Comparison of ENCODE assay signal across 18 cellular contexts in the genomic region with DNA sequence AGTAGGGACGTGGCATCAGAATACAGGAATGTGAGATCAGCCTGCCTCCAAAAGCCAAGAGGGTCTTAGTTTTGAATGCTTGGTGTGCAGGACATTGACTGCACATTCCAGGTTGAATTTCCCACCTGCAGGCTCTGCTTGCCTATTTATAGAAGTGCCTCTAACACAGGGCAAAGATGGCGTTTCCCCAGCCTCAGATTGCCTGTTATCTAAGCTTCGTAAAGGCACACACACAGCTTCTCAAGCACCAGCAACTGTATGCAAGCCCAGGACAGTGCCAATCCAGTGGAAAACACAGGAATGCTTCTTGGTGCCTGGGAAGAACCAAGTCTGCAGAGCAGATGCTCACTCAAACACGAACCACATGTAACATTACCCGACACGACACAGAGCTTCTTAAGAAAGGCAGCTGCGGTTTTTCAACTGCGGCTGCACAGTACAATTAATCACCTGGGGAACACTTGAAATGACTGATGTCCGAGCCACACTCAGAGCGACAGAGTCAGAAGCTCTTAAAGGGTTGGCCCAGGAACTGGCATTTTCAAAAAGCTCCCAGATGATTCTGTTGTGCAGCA.
DNase-seq lines count a peak whose midpoint lies in the region; ATAC-seq and TF ChIP-seq lines count a peak whose summit lies in the region.
"Had no signal": no experiment of that assay in that cellular context is flagged by ENCODE, and none has a peak within 500 bp of the region (broad histone marks: within the 10 kb centered on the region; RNA-seq: fewer than 3 reads in every experiment).

No MANE protein-coding gene starts in this region.

- no peak overlapping the region for H3K9ac ChIP-seq in PC-3 (ENCODE audit: low read length)

- TF ChIP-seq CTCF in foreskin fibroblast (IDR thresholded peaks at IDR 0.05; ENCODE audit: low read depth, low read length): no peak
- TF ChIP-seq CTCF in CD4-positive, alpha-beta T cell (IDR thresholded peaks at IDR 0.05): no peak
- TF ChIP-seq CTCF in PC-3 (conservative IDR thresholded peaks at IDR 0.05; ENCODE audit: low read depth, low read length): no peak

- H4K20me1 ChIP-seq in PC-3 (ENCODE audit: low read length): no peaks in the 10 kb centered on the region

- ATAC-seq in CD4-positive, alpha-beta T cell (ENCODE audit: poor library complexity): no peak
- ATAC-seq in PC-3: no peak
- ATAC-seq: natural killer cell, right lobe of liver had no signal

- H3K9me3 Mint-ChIP-seq in CD4-positive, alpha-beta T cell: no peaks in the 10 kb centered on the region
- H3K9me3 Mint-ChIP-seq in activated CD4-positive, alpha-beta T cell treated with anti-CD3 and anti-CD28 coated beads, Interleukin-2, amount 10 ng/mL, durations not matched to agents 7 days and 5 days: no peaks in the 10 kb centered on the region
- H3K9me3 Mint-ChIP-seq in activated naive CD8-positive, alpha-beta T cell treated with anti-CD3 and anti-CD28 coated beads for 36 hours: no peaks in the 10 kb centered on the region
- H3K9me3 Mint-ChIP-seq: activated T-helper 2 cell treated with anti-CD3 and anti-CD28 coated beads, Interferon-gamma antibody, Interleukin-2, Interleukin-4, amounts not matched to agents 10 μg/mL and 5 μg/mL and 100 μg/mL, durations not matched to agents 14 hours and 24 hours and 36 hours; dendritic cell treated with granulocyte-macrophage colony-stimulating factor and Interleukin-4, amounts not matched to agents 40 ng/mL and 50 ng/mL, for 4 days; natural killer cell had no signal

- no peak overlapping the region for H3K27ac Mint-ChIP-seq in CD4-positive, alpha-beta T cell
- no peak overlapping the region for H3K27ac Mint-ChIP-seq in activated CD4-positive, alpha-beta T cell treated with anti-CD3 and anti-CD28 coated beads, Interleukin-2, amount 10 ng/mL, durations not matched to agents 7 days and 5 days
- no peak overlapping the region for H3K27ac Mint-ChIP-seq in activated naive CD8-positive, alpha-beta T cell treated with anti-CD3 and anti-CD28 coated beads for 36 hours
- H3K27ac Mint-ChIP-seq: activated T-helper 2 cell treated with anti-CD3 and anti-CD28 coated beads, Interferon-gamma antibody, Interleukin-2, Interleukin-4, amounts not matched to agents 10 μg/mL and 5 μg/mL and 100 μg/mL, durations not matched to agents 14 hours and 24 hours and 36 hours; dendritic cell treated with granulocyte-macrophage colony-stimulating factor and Interleukin-4, amounts not matched to agents 40 ng/mL and 50 ng/mL, for 4 days; natural killer cell had no signal

- no peak overlapping the region for H3K4me3 Mint-ChIP-seq in CD4-positive, alpha-beta T cell
- H3K4me3 Mint-ChIP-seq in activated CD4-positive, alpha-beta T cell treated with anti-CD3 and anti-CD28 coated beads, Interleukin-2, amount 10 ng/mL, durations not matched to agents 7 days and 5 days: no peak overlapping the region
- H3K4me3 Mint-ChIP-seq in activated naive CD8-positive, alpha-beta T cell treated with anti-CD3 and anti-CD28 coated beads for 36 hours: no peak overlapping the region
- H3K4me3 Mint-ChIP-seq: dendritic cell treated with granulocyte-macrophage colony-stimulating factor and Interleukin-4, amounts not matched to agents 40 ng/mL and 50 ng/mL, for 4 days; natural killer cell had no signal

- H3K4me1 Mint-ChIP-seq in CD4-positive, alpha-beta T cell (ENCODE audit: low read depth): no peaks in the 10 kb centered on the region
- no peaks in the 10 kb centered on the region for H3K4me1 Mint-ChIP-seq in activated CD4-positive, alpha-beta T cell treated with anti-CD3 and anti-CD28 coated beads, Interleukin-2, amount 10 ng/mL, durations not matched to agents 7 days and 5 days
- no peaks in the 10 kb centered on the region for H3K4me1 Mint-ChIP-seq in activated naive CD8-positive, alpha-beta T cell treated with anti-CD3 and anti-CD28 coated beads for 36 hours
- H3K4me1 Mint-ChIP-seq: natural killer cell had no signal

- no peak overlapping the region for H3K4me2 ChIP-seq in PC-3 (ENCODE audit: low read length)

- H3K27me3 ChIP-seq in CD4-positive, alpha-beta T cell (ENCODE audit: control insufficient read depth, insufficient read depth, low read length): no peaks in the 10 kb centered on the region
- H3K27me3 ChIP-seq in PC-3 (ENCODE audit: low read length): peaks cover 42% of the 10 kb centered on the region
- H3K27me3 ChIP-seq: right lobe of liver, SJCRH30 had no signal

- no peak overlapping the region for H3K27ac ChIP-seq in CD4-positive, alpha-beta T cell (ENCODE audit: low read depth, low read length)
- no peak overlapping the region for H3K27ac ChIP-seq in PC-3 (ENCODE audit: low read length)
- H3K27ac ChIP-seq: esophagus squamous epithelium, right lobe of liver, SJCRH30, transverse colon had no signal

- POLR2A ChIA-PET in CD4-positive, alpha-beta T cell (lab: Charles Lee): no interaction called here
- POLR2A ChIA-PET in activated CD4-positive, alpha-beta T cell treated with anti-CD3 and anti-CD28 coated beads, Interleukin-2, amount 10 ng/mL, durations not matched to agents 7 days and 5 days (lab: Charles Lee): no interaction called here
- POLR2A ChIA-PET in PC-3 (lab: Charles Lee; ENCODE audit: unreplicated experiment): no interaction called here

- H3K79me2 ChIP-seq in PC-3 (ENCODE audit: low read length): no peaks in the 10 kb centered on the region

- CTCF ChIA-PET in CD4-positive, alpha-beta T cell (lab: Charles Lee): no interaction called here
- CTCF ChIA-PET in activated CD4-positive, alpha-beta T cell treated with anti-CD3 and anti-CD28 coated beads, Interleukin-2, amount 10 ng/mL, durations not matched to agents 7 days and 5 days (lab: Charles Lee): interaction anchor here (1.7 kb wide), 1 partner anchor 8 kb away, joined by 6 read pairs; no protein-coding TSS in a partner anchor
- CTCF ChIA-PET in PC-3 (lab: Charles Lee): no interaction called here

- no peaks in the 10 kb centered on the region for H3K36me3 ChIP-seq in PC-3 (ENCODE audit: low read depth, low read length)
- H3K36me3 ChIP-seq: esophagus squamous epithelium, right lobe of liver, SJCRH30, transverse colon had no signal

- no peak overlapping the region for H2AFZ ChIP-seq in PC-3 (ENCODE audit: low read length)

- intact Hi-C loops in CD4-positive, alpha-beta T cell (cut with DNase I, micrococcal nuclease): no loop called here
- intact Hi-C loops in PC-3 (cut with micrococcal nuclease): no loop called here

- DNase-seq in NCI-H2107 treated with DMSO at 0.1 percent for 48 hours (lab: John Stamatoyannopoulos, UW; ENCODE audit: unreplicated experiment) (peak; percentile 33), NCI-H2107 (lab: John Stamatoyannopoulos, UW) (no peak), NCI-H524 (lab: John Stamatoyannopoulos, UW) (peak; percentile 93 to 98), foreskin fibroblast (peak; percentile 30 to 50), PC-3 (no peak)
- DNase-seq in CD4-positive, alpha-beta T cell: no peak
- DNase-seq in activated CD4-positive, alpha-beta T cell treated with anti-CD3 and anti-CD28 coated beads, Interleukin-2, amount 10 ng/mL, durations not matched to agents 7 days and 5 days: no peak
- DNase-seq in activated naive CD8-positive, alpha-beta T cell treated with anti-CD3 and anti-CD28 coated beads for 36 hours: no peak
- DNase-seq: esophagus squamous epithelium; H7; natural killer cell; NCI-H1694 treated with DMSO at 0.1 percent for 48 hours; right lobe of liver; stimulated activated CD4-positive, alpha-beta T cell treated with anti-CD3 and anti-CD28 coated beads, Interleukin-4, amount 100 ng/mL, for 4 hours; transverse colon had no signal

- no peaks in the 10 kb centered on the region for H3K9me2 ChIP-seq in PC-3 (replicated peaks; ENCODE audit: low read length)

- no TSS peak for BruUV-seq in PC-3 (replicated peaks; lab: Mats Ljungman, UMichigan)

- no peaks in the 10 kb centered on the region for H3F3A ChIP-seq in PC-3 (ENCODE audit: low read length, unreplicated experiment)

- H3K4me1 ChIP-seq in PC-3 (ENCODE audit: insufficient read depth, low read length): no peaks in the 10 kb centered on the region
- H3K4me1 ChIP-seq: esophagus squamous epithelium, right lobe of liver, SJCRH30, transverse colon had no signal

- H3K9me3 ChIP-seq in CD4-positive, alpha-beta T cell (ENCODE audit: control insufficient read depth, low read length): no peaks in the 10 kb centered on the region
- H3K9me3 ChIP-seq in PC-3 (ENCODE audit: low read length): no peaks in the 10 kb centered on the region
- H3K9me3 ChIP-seq: esophagus squamous epithelium, right lobe of liver, SJCRH30, transverse colon had no signal

- H3K36me3 Mint-ChIP-seq in CD4-positive, alpha-beta T cell (ENCODE audit: low read depth): no peaks in the 10 kb centered on the region
- H3K36me3 Mint-ChIP-seq in activated CD4-positive, alpha-beta T cell treated with anti-CD3 and anti-CD28 coated beads, Interleukin-2, amount 10 ng/mL, durations not matched to agents 7 days and 5 days (ENCODE audit: low read depth): no peaks in the 10 kb centered on the region
- no peaks in the 10 kb centered on the region for H3K36me3 Mint-ChIP-seq in activated naive CD8-positive, alpha-beta T cell treated with anti-CD3 and anti-CD28 coated beads for 36 hours
- H3K36me3 Mint-ChIP-seq: natural killer cell had no signal

- H3K4me3 ChIP-seq in foreskin fibroblast (ENCODE audit: low read depth in 1 of 2, low read length in 2 of 2) (no peak overlapping the region), PC-3 (ENCODE audit: low read length) (no peak overlapping the region)
- H3K4me3 ChIP-seq: esophagus squamous epithelium, right lobe of liver, SJCRH30, transverse colon had no signal

- H3K27me3 Mint-ChIP-seq in CD4-positive, alpha-beta T cell: peaks cover 20% of the 10 kb centered on the region
- peaks cover 3% of the 10 kb centered on the region for H3K27me3 Mint-ChIP-seq in activated CD4-positive, alpha-beta T cell treated with anti-CD3 and anti-CD28 coated beads, Interleukin-2, amount 10 ng/mL, durations not matched to agents 7 days and 5 days
- peaks cover 17% of the 10 kb centered on the region for H3K27me3 Mint-ChIP-seq in activated naive CD8-positive, alpha-beta T cell treated with anti-CD3 and anti-CD28 coated beads for 36 hours

Comparison
In these comparisons a context has a peak if more than half of its experiments do, and no peak if none do; other contexts are left out.
1. DNase-seq: peak in NCI-H2107 treated with DMSO at 0.1 percent for 48 hours (single experiment), NCI-H524 (2 of 2) and foreskin fibroblast (2 of 2); none in NCI-H2107 (single experiment), CD4-positive, alpha-beta T cell (0 of 10), activated CD4-positive, alpha-beta T cell treated with anti-CD3 and anti-CD28 coated beads, Interleukin-2, amount 10 ng/mL, durations not matched to agents 7 days and 5 days (single experiment), PC-3 (single experiment) and activated naive CD8-positive, alpha-beta T cell treated with anti-CD3 and anti-CD28 coated beads for 36 hours (single experiment).